Comparison of ENCODE assay signal across 25 cellular contexts in genomic region chr7:20085086-20085485, GRCh38.
DNase-seq lines count a peak whose midpoint lies in the region; ATAC-seq, FAIRE-seq and TF ChIP-seq lines count a peak whose summit lies in the region.
"Had no signal": no experiment of that assay in that cellular context is flagged by ENCODE, and none has a peak within 500 bp of the region (broad histone marks: within the 10 kb centered on the region; RNA-seq: fewer than 3 reads in every experiment).

No MANE protein-coding gene starts in this region.

- no peak overlapping the region for H3K23ac ChIP-seq in mesenchymal stem cell (ENCODE audit: low read length in 2 of 2)

- H3K4me3 ChIP-seq in SK-N-SH (ENCODE audit: low read depth in 2 of 2, low read length in 1 of 2) (no peak overlapping the region), K562 (no peak overlapping the region), mesenchymal stem cell (ENCODE audit: insufficient read depth in 1 of 2, low read depth in 1 of 2, low read length in 2 of 2) (peak overlapping the region in 1 of 2 experiments; percentile 1), prostate gland (no peak overlapping the region)
- H3K4me3 ChIP-seq: GM23338, tibial nerve had no signal

- no peaks in the 10 kb centered on the region for H3K9me3 Mint-ChIP-seq in activated CD4-positive, alpha-beta T cell treated with anti-CD3 and anti-CD28 coated beads, Interleukin-2, amount 10 ng/mL, durations not matched to agents 7 days and 5 days
- H3K9me3 Mint-ChIP-seq: activated naive CD4-positive, alpha-beta T cell treated with anti-CD3 and anti-CD28 coated beads, Interleukin-2, amount 10 ng/mL, durations not matched to agents 7 days and 5 days; GM23338; T-helper 1 cell treated with Interleukin-12 subunit alpha and Interleukin-12 subunit beta and Interleukin-4 antibody, amounts not matched to agents 30 μg/mL and 1 μg/mL, for 36 hours had no signal

- no peak overlapping the region for H2AK5ac ChIP-seq in mesenchymal stem cell (ENCODE audit: low read length, severe bottlenecking)

- POLR2A ChIA-PET in SK-N-SH (lab: Yijun Ruan, JAX) (no interaction called here), K562 (lab: Yijun Ruan, JAX) (no interaction called here)
- POLR2A ChIA-PET in activated CD4-positive, alpha-beta T cell treated with anti-CD3 and anti-CD28 coated beads, Interleukin-2, amount 10 ng/mL, durations not matched to agents 7 days and 5 days (lab: Charles Lee): no interaction called here

- H2AFZ ChIP-seq in SK-N-SH (ENCODE audit: low read depth) (no peak overlapping the region), K562 (ENCODE audit: low read depth, low read length) (no peak overlapping the region), mesenchymal stem cell (ENCODE audit: low read depth, low read length) (no peak overlapping the region)
- H2AFZ ChIP-seq: GM23338 had no signal

- no peaks in the 10 kb centered on the region for H3K4me1 ChIP-seq in SK-N-SH (ENCODE audit: control insufficient read depth in 1 of 2, insufficient read depth in 2 of 2, low read depth in 1 of 2, low read length in 1 of 2)
- H3K4me1 ChIP-seq in K562 (replicated peaks in 1 of 2; ENCODE audit: control insufficient read depth in 2 of 2, insufficient read depth in 2 of 2, low read length in 2 of 2): no peaks in the 10 kb centered on the region
- H3K4me1 ChIP-seq in mesenchymal stem cell (ENCODE audit: control insufficient read depth, insufficient read depth, low read depth, low read length): no peaks in the 10 kb centered on the region
- H3K4me1 ChIP-seq in prostate gland (replicated peaks): no peaks in the 10 kb centered on the region
- H3K4me1 ChIP-seq: tibial nerve had no signal

- H3K79me1 ChIP-seq in mesenchymal stem cell (replicated peaks; ENCODE audit: low read length, poor library complexity, severe bottlenecking): no peaks in the 10 kb centered on the region

- no peak overlapping the region for H2BK12ac ChIP-seq in mesenchymal stem cell (ENCODE audit: low read length in 2 of 2)

- TF ChIP-seq POLR2A in K562 (conservative IDR thresholded peaks at IDR 0.05) (no peak), prostate gland (IDR thresholded peaks at IDR 0.05) (no peak)

- no peak overlapping the region for H3K27ac Mint-ChIP-seq in activated CD4-positive, alpha-beta T cell treated with anti-CD3 and anti-CD28 coated beads, Interleukin-2, amount 10 ng/mL, durations not matched to agents 7 days and 5 days
- H3K27ac Mint-ChIP-seq: activated naive CD4-positive, alpha-beta T cell treated with anti-CD3 and anti-CD28 coated beads, Interleukin-2, amount 10 ng/mL, durations not matched to agents 7 days and 5 days; GM23338; stimulated activated memory B cell treated with anti-CD40 and anti-IgM and Interleukin-4, amounts not matched to agents 10 μg/mL and 1 μg/mL and 100 μg/mL, for 72 hours; T-helper 1 cell treated with Interleukin-12 subunit alpha and Interleukin-12 subunit beta and Interleukin-4 antibody, amounts not matched to agents 30 μg/mL and 1 μg/mL, for 36 hours had no signal

- no peak overlapping the region for H2BK5ac ChIP-seq in mesenchymal stem cell (ENCODE audit: low read depth, low read length, poor library complexity, severe bottlenecking)

- no peaks in the 10 kb centered on the region for H3K36me3 ChIP-seq in SK-N-SH (replicated peaks in 1 of 2; ENCODE audit: control insufficient read depth in 1 of 2, insufficient read depth in 2 of 2, low read length in 1 of 2)
- H3K36me3 ChIP-seq in K562 (ENCODE audit: control insufficient read depth, insufficient read depth, low read length): no peaks in the 10 kb centered on the region
- no peaks in the 10 kb centered on the region for H3K36me3 ChIP-seq in mesenchymal stem cell (ENCODE audit: control insufficient read depth in 1 of 2, insufficient read depth in 2 of 2, low read depth in 1 of 2, low read length in 2 of 2)
- no peaks in the 10 kb centered on the region for H3K36me3 ChIP-seq in prostate gland
- H3K36me3 ChIP-seq: neutrophil, tibial nerve had no signal

- no peak for TF ChIP-seq EP300 in SK-N-SH (IDR thresholded peaks at IDR 0.05; ENCODE audit: borderline replicate concordance in 1 of 2, low read depth in 1 of 2, low read length in 1 of 2)
- TF ChIP-seq EP300 in K562 (IDR thresholded peaks at IDR 0.05; ENCODE audit: low read length): no peak

- intact Hi-C loops in K562 (cut with micrococcal nuclease) (no loop called here), prostate gland (cut with DNase I) (no loop called here)

- H4K91ac ChIP-seq in mesenchymal stem cell (ENCODE audit: low read length): no peak overlapping the region

- H3F3A ChIP-seq in SK-N-SH (replicated peaks; ENCODE audit: insufficient read depth): no peaks in the 10 kb centered on the region

- H3K27me3 ChIP-seq in SK-N-SH (ENCODE audit: insufficient read depth): no peaks in the 10 kb centered on the region
- H3K27me3 ChIP-seq in K562 (ENCODE audit: control insufficient read depth in 2 of 2, insufficient read depth in 2 of 2, low read length in 2 of 2): no peaks in the 10 kb centered on the region
- no peaks in the 10 kb centered on the region for H3K27me3 ChIP-seq in mesenchymal stem cell (ENCODE audit: control insufficient read depth in 1 of 2, insufficient read depth in 1 of 2, low read length in 2 of 2)
- no peaks in the 10 kb centered on the region for H3K27me3 ChIP-seq in prostate gland (replicated peaks; ENCODE audit: insufficient read depth)
- H3K27me3 ChIP-seq: neutrophil, tibial nerve had no signal

- ATAC-seq in SK-N-SH treated with all-trans-retinoic acid at 6 μM for 48 hours (no peak), K562 (no peak)
- ATAC-seq: GM23338; right cardiac atrium; stimulated activated memory B cell treated with anti-CD40 and anti-IgM and Interleukin-4, amounts not matched to agents 10 μg/mL and 1 μg/mL and 100 μg/mL, for 72 hours had no signal

- no peak overlapping the region for H3K9ac ChIP-seq in SK-N-SH
- no peak overlapping the region for H3K9ac ChIP-seq in K562 (ENCODE audit: insufficient read depth in 1 of 2, low read depth in 2 of 2, low read length in 2 of 2)
- peak overlapping the region; percentile 78 for H3K9ac ChIP-seq in mesenchymal stem cell (ENCODE audit: low read length)

- no peak overlapping the region for H2BK15ac ChIP-seq in mesenchymal stem cell (ENCODE audit: low read depth, poor library complexity, severe bottlenecking)

- FAIRE-seq in K562 (lab: Jason Lieb, UNC): no peak

- H3K36me3 Mint-ChIP-seq in activated CD4-positive, alpha-beta T cell treated with anti-CD3 and anti-CD28 coated beads, Interleukin-2, amount 10 ng/mL, durations not matched to agents 7 days and 5 days (ENCODE audit: low read depth): no peaks in the 10 kb centered on the region
- H3K36me3 Mint-ChIP-seq: activated naive CD4-positive, alpha-beta T cell treated with anti-CD3 and anti-CD28 coated beads, Interleukin-2, amount 10 ng/mL, durations not matched to agents 7 days and 5 days; stimulated activated memory B cell treated with anti-CD40 and anti-IgM and Interleukin-4, amounts not matched to agents 10 μg/mL and 1 μg/mL and 100 μg/mL, for 72 hours had no signal

- in situ Hi-C loops in K562 (cut with MboI): no loop called here

- H3K9me2 ChIP-seq in SK-N-SH: no peaks in the 10 kb centered on the region

- no TSS peak for BruUV-seq in K562 (replicated peaks; lab: Mats Ljungman, UMichigan)

- H3K27ac ChIP-seq in SK-N-SH (ENCODE audit: low read depth in 2 of 2, low read length in 1 of 2) (no peak overlapping the region), K562 (ENCODE audit: extremely low read depth, low read depth, low read length) (no peak overlapping the region), mesenchymal stem cell (ENCODE audit: low read length, poor library complexity, severe bottlenecking) (no peak overlapping the region), prostate gland (no peak overlapping the region)
- H3K27ac ChIP-seq: 22Rv1, neutrophil, tibial nerve had no signal

- 30% methylated on average over 4 of the region's 4 CpGs for WGBS in SK-N-SH (ENCODE audit: low lambda C conversion rate)
- WGBS in K562 (ENCODE audit: insufficient coverage, low coverage, missing lambda C conversion rate): 0% methylated on average over 4 of the region's 4 CpGs
- WGBS in mesenchymal stem cell: 79% methylated on average over 4 of the region's 4 CpGs
- 62% methylated on average over 4 of the region's 4 CpGs for WGBS in prostate gland

- H3K9me1 ChIP-seq in K562 (ENCODE audit: control insufficient read depth, insufficient read depth, low read length): no peaks in the 10 kb centered on the region

- CTCF ChIA-PET in SK-N-SH (lab: Yijun Ruan, JAX) (no interaction called here), K562 (lab: Yijun Ruan, JAX; ENCODE audit: low intra/inter-chr PET ratio) (no interaction called here)
- CTCF ChIA-PET in activated CD4-positive, alpha-beta T cell treated with anti-CD3 and anti-CD28 coated beads, Interleukin-2, amount 10 ng/mL, durations not matched to agents 7 days and 5 days (lab: Charles Lee): no interaction called here

- peaks cover 2% of the 10 kb centered on the region for H3K27me3 Mint-ChIP-seq in activated CD4-positive, alpha-beta T cell treated with anti-CD3 and anti-CD28 coated beads, Interleukin-2, amount 10 ng/mL, durations not matched to agents 7 days and 5 days
- H3K27me3 Mint-ChIP-seq: activated naive CD4-positive, alpha-beta T cell treated with anti-CD3 and anti-CD28 coated beads, Interleukin-2, amount 10 ng/mL, durations not matched to agents 7 days and 5 days; stimulated activated memory B cell treated with anti-CD40 and anti-IgM and Interleukin-4, amounts not matched to agents 10 μg/mL and 1 μg/mL and 100 μg/mL, for 72 hours had no signal

- H3K4me2 ChIP-seq in SK-N-SH (no peak overlapping the region), K562 (ENCODE audit: insufficient read depth, low read length) (no peak overlapping the region; the same call in 1 of the 2 replicates), mesenchymal stem cell (ENCODE audit: low read length, poor library complexity, severe bottlenecking) (no peak overlapping the region)
- H3K4me2 ChIP-seq: GM23338 had no signal

- no peaks in the 10 kb centered on the region for H3K4me1 Mint-ChIP-seq in activated CD4-positive, alpha-beta T cell treated with anti-CD3 and anti-CD28 coated beads, Interleukin-2, amount 10 ng/mL, durations not matched to agents 7 days and 5 days
- H3K4me1 Mint-ChIP-seq: activated naive CD4-positive, alpha-beta T cell treated with anti-CD3 and anti-CD28 coated beads, Interleukin-2, amount 10 ng/mL, durations not matched to agents 7 days and 5 days; stimulated activated memory B cell treated with anti-CD40 and anti-IgM and Interleukin-4, amounts not matched to agents 10 μg/mL and 1 μg/mL and 100 μg/mL, for 72 hours had no signal

- H3K79me2 ChIP-seq in SK-N-SH (ENCODE audit: insufficient read depth): no peaks in the 10 kb centered on the region
- H3K79me2 ChIP-seq in K562 (ENCODE audit: control insufficient read depth, insufficient read depth, low read length): no peaks in the 10 kb centered on the region

- H3K18ac ChIP-seq in mesenchymal stem cell (ENCODE audit: low read depth in 1 of 2, low read length in 2 of 2): no peak overlapping the region

- no peak overlapping the region for H3K14ac ChIP-seq in mesenchymal stem cell (ENCODE audit: low read length in 2 of 2)

- H4K20me1 ChIP-seq in SK-N-SH (ENCODE audit: insufficient read depth) (no peaks in the 10 kb centered on the region), K562 (replicated peaks; ENCODE audit: control insufficient read depth, insufficient read depth, low read length) (no peaks in the 10 kb centered on the region)

- TF ChIP-seq CTCF in SK-N-SH (IDR thresholded peaks at IDR 0.05) (no peak), K562 (IDR thresholded peaks at IDR 0.05 in 2 of 3, conservative IDR thresholded peaks at IDR 0.05 in 1 of 3; ENCODE audit: insufficient read depth in 2 of 3, low read depth in 1 of 3, low read length in 3 of 3) (no peak), prostate gland (IDR thresholded peaks at IDR 0.05) (no peak)

- H4K8ac ChIP-seq in mesenchymal stem cell (ENCODE audit: low read length): no peak overlapping the region

- no peak overlapping the region for H3K4me3 Mint-ChIP-seq in activated CD4-positive, alpha-beta T cell treated with anti-CD3 and anti-CD28 coated beads, Interleukin-2, amount 10 ng/mL, durations not matched to agents 7 days and 5 days
- H3K4me3 Mint-ChIP-seq: activated naive CD4-positive, alpha-beta T cell treated with anti-CD3 and anti-CD28 coated beads, Interleukin-2, amount 10 ng/mL, durations not matched to agents 7 days and 5 days; GM23338; stimulated activated memory B cell treated with anti-CD40 and anti-IgM and Interleukin-4, amounts not matched to agents 10 μg/mL and 1 μg/mL and 100 μg/mL, for 72 hours; T-helper 1 cell treated with Interleukin-12 subunit alpha and Interleukin-12 subunit beta and Interleukin-4 antibody, amounts not matched to agents 30 μg/mL and 1 μg/mL, for 36 hours had no signal

- DNase-seq in SK-N-SH: no peak
- DNase-seq in K562 (ENCODE audit: extremely low read depth in 1 of 4, low spot score in 3 of 4): no peak
- DNase-seq in mesenchymal stem cell: peak; percentile 81
- no peak for DNase-seq in prostate gland (ENCODE audit: low spot score)
- no peak for DNase-seq in amniotic stem cell (lab: John Stamatoyannopoulos, UW)
- no peak for DNase-seq in activated CD4-positive, alpha-beta T cell treated with anti-CD3 and anti-CD28 coated beads, Interleukin-2, amount 10 ng/mL, durations not matched to agents 7 days and 5 days
- DNase-seq in stimulated activated CD4-positive, alpha-beta T cell treated with anti-CD3 and anti-CD28 coated beads, Interleukin-15, amount 100 ng/mL, for 24 hours: no peak
- DNase-seq: activated naive CD4-positive, alpha-beta T cell treated with anti-CD3 and anti-CD28 coated beads, Interleukin-2, amount 10 ng/mL, durations not matched to agents 7 days and 5 days; activated T-cell treated with anti-CD3 and anti-CD28 coated beads, Interleukin-2, amount 50 U/mL, for 48 hours; cortex of kidney; Kasumi-1; left cardiac atrium; midbrain; NCI-H1105 treated with DMSO at 0.1 percent for 48 hours; NCI-H2107; NCI-H524; right cardiac atrium; SIG-M5 had no signal

- no peak overlapping the region for H3K4ac ChIP-seq in mesenchymal stem cell (ENCODE audit: low read depth in 1 of 2, low read length in 2 of 2)

- no peaks in the 10 kb centered on the region for H3K9me3 ChIP-seq in SK-N-SH
- H3K9me3 ChIP-seq in K562 (replicated peaks; ENCODE audit: control insufficient read depth, insufficient read depth, low read depth, low read length): no peaks in the 10 kb centered on the region
- H3K9me3 ChIP-seq in mesenchymal stem cell (ENCODE audit: control insufficient read depth, low read length): no peaks in the 10 kb centered on the region
- no peaks in the 10 kb centered on the region for H3K9me3 ChIP-seq in prostate gland
- H3K9me3 ChIP-seq: neutrophil, tibial nerve had no signal

- no peak overlapping the region for H2BK120ac ChIP-seq in mesenchymal stem cell (ENCODE audit: low read depth, low read length)

- TF ChIP-seq RAD21 in SK-N-SH (IDR thresholded peaks at IDR 0.05; ENCODE audit: low read length) (no peak), K562 (CRISPR knock-in tag; conservative IDR thresholded peaks at IDR 0.05 in 1 of 2, IDR thresholded peaks at IDR 0.05 in 1 of 2) (no peak)
